13 cellular contexts compared by ENCODE assay signal in genomic region chr6:37630281-37630799, GRCh38.
DNase-seq lines count a peak whose midpoint lies in the region; ATAC-seq and TF ChIP-seq lines count a peak whose summit lies in the region.
"Had no signal": no experiment of that assay in that cellular context is flagged by ENCODE, and none has a peak within 500 bp of the region (broad histone marks: within the 10 kb centered on the region; RNA-seq: fewer than 3 reads in every experiment).

No MANE protein-coding gene starts in this region.

- no peak overlapping the region for H3K4me3 ChIP-seq in uterus

- no peak for TF ChIP-seq CTCF in uterus (IDR thresholded peaks at IDR 0.05)

- H3K36me3 ChIP-seq in uterus = no peaks in the 10 kb centered on the region

- no peaks in the 10 kb centered on the region for H3K4me1 ChIP-seq in uterus

- H3K27ac ChIP-seq in uterus = no peak overlapping the region
- H3K27ac ChIP-seq: KMS-11 had no signal

- H3K9me3 ChIP-seq in uterus = no peaks in the 10 kb centered on the region

- peaks cover 2% of the 10 kb centered on the region for H3K36me3 Mint-ChIP-seq in IgD-negative memory B cell
- H3K36me3 Mint-ChIP-seq: naive thymus-derived CD8-positive, alpha-beta T cell had no signal

- H3K4me3 Mint-ChIP-seq in IgD-negative memory B cell = peak overlapping the region in 1 of 4 donors; percentile 75
- H3K4me3 Mint-ChIP-seq: activated B cell treated with CpG ODN at 0.5 μM for 24 hours; CD4-positive, alpha-beta T cell; naive thymus-derived CD8-positive, alpha-beta T cell had no signal

- H3K9me3 Mint-ChIP-seq in IgD-negative memory B cell = no peaks in the 10 kb centered on the region
- H3K9me3 Mint-ChIP-seq: activated B cell treated with CpG ODN at 0.5 μM for 24 hours; CD4-positive, alpha-beta T cell; naive thymus-derived CD8-positive, alpha-beta T cell had no signal

- in situ Hi-C loops in ACHN (cut with HindIII; ENCODE audit: low pct_ligation_motif_present, low pct_unique_long_range_greater_than_20kb, low sequenced_read_pairs) = no loop called here

- peaks cover 4% of the 10 kb centered on the region for H3K27me3 Mint-ChIP-seq in IgD-negative memory B cell

- intact Hi-C loops in uterus (cut with DNase I; ENCODE audit: low total_unique reads) = no loop called here

- H3K27ac Mint-ChIP-seq in IgD-negative memory B cell = peak overlapping the region in 2 of 3 donors; percentile 77 to 80
- H3K27ac Mint-ChIP-seq: CD4-positive, alpha-beta T cell; naive thymus-derived CD8-positive, alpha-beta T cell had no signal

- ATAC-seq in HG03439 (IDR thresholded peaks at IDR 0.05; ENCODE audit: unreplicated experiment) = no peak
- ATAC-seq: naive thymus-derived CD8-positive, alpha-beta T cell; stimulated activated naive CD8-positive, alpha-beta T cell treated with anti-CD3 and anti-CD28 coated beads, Interleukin-15, Interleukin-2, amounts not matched to agents 100 U/mL and 50 U/mL, for 24 hours had no signal

- H3K4me1 Mint-ChIP-seq in IgD-negative memory B cell = peaks cover 13 to 23% (median 13%) of the 10 kb centered on the region in 3 donors

- H3K27me3 ChIP-seq in uterus = no peaks in the 10 kb centered on the region

- no peak for TF ChIP-seq POLR2A in uterus (IDR thresholded peaks at IDR 0.05)

- peak; percentile 96 for DNase-seq in ACHN
- peak; percentile 77 for DNase-seq in UCSD-AML1 (lab: John Stamatoyannopoulos, UW; ENCODE audit: unreplicated experiment)
- DNase-seq in iris pigment epithelial cell (ENCODE audit: low read depth) = peak; percentile 99
- no peak for DNase-seq in NCI-H2227 (lab: John Stamatoyannopoulos, UW; ENCODE audit: unreplicated experiment)
- no peak for DNase-seq in uterus
- DNase-seq in SHP77 treated with DMSO at 0.1 percent for 48 hours (lab: John Stamatoyannopoulos, UW) = no peak
- DNase-seq: activated B cell treated with CpG ODN at 0.5 μM for 24 hours; CD4-positive, alpha-beta T cell; naive thymus-derived CD8-positive, alpha-beta T cell; stimulated activated naive CD8-positive, alpha-beta T cell treated with anti-CD3 and anti-CD28 coated beads, Interleukin-15, Interleukin-2, amounts not matched to agents 100 U/mL and 50 U/mL, for 24 hours had no signal

Comparison
In these comparisons a context has a peak if more than half of its experiments do, and no peak if none do; other contexts are left out.
1. DNase-seq: peak in ACHN (single experiment), UCSD-AML1 (single experiment) and iris pigment epithelial cell (single experiment); none in NCI-H2227 (single experiment), uterus (0 of 2) and SHP77 treated with DMSO at 0.1 percent for 48 hours (single experiment).